8 cellular contexts compared by ENCODE assay signal in the genomic region with DNA sequence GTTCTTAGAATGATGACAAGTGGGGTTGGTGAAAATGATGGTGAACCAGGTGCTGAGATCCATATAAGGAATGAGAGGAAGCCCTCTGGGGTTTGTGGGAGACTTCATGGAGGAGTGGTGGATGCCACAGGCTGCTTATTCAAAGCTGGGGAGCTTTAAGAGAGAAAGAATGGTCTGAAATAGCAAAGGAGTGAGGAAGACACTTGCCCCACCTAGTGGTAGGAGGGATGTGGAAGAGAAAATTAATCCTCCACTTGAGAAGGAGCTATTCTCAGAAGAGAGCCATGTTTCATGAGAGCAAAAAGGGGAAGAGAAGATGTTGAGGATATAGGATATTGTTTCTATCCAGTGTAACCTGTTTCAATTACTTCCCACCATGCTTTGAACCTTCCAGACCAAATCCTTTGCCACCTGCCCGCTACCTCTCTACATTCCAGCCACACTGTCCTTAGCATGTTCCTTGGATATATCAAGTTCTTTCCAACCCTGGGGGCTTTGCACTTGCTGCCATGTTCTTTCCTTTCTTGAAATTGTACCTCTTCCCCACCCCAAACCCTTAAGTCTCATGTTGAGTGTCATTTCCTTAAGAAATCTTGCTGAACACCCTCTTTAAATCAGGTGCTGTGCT. TPM values are rescaled to one million over a fixed set of nuclear protein-coding genes. Genes with fewer than 3 reads are reported as not detected.
A peak's percentile ranks its signal among the peaks of the same experiment; 100 is the strongest.
DNase-seq lines count a peak whose midpoint lies in the region; ATAC-seq, FAIRE-seq and TF ChIP-seq lines count a peak whose summit lies in the region.

No MANE protein-coding gene starts in this region.

- H3K27me3 ChIP-seq in K562 (ENCODE audit: control insufficient read depth in 2 of 2, insufficient read depth in 2 of 2, low read length in 2 of 2) (no peaks in the 10 kb centered on the region; a peak in 2 of 5 replicates), right lobe of liver (no peaks in the 10 kb centered on the region)

- no peaks in the 10 kb centered on the region for H3K79me2 ChIP-seq in K562 (ENCODE audit: control insufficient read depth, insufficient read depth, low read length)

- no peaks in the 10 kb centered on the region for H4K20me1 ChIP-seq in K562 (replicated peaks; ENCODE audit: control insufficient read depth, insufficient read depth, low read length)

- in situ Hi-C loops in K562 (cut with MboI), result loop anchor here (10.0 kb wide), 2 partner anchors 514 to 704 kb away; partner anchors contain the start of gene NPL

- H3K27ac ChIP-seq in K562 (ENCODE audit: extremely low read depth, low read depth, low read length), result no peak overlapping the region
- H3K27ac ChIP-seq in right lobe of liver, result no peak overlapping the region

- FAIRE-seq in K562 (lab: Jason Lieb, UNC), result peak; percentile 89

- H3K4me1 ChIP-seq in K562 (replicated peaks in 1 of 2; ENCODE audit: control insufficient read depth in 2 of 2, insufficient read depth in 2 of 2, low read length in 2 of 2) (peaks cover under 1 to 5% of the 10 kb centered on the region in 2 experiments; a peak in 2 of 5 replicates), right lobe of liver (peaks cover 0 to 5% (median 1%) of the 10 kb centered on the region in 4 donors)

- WGBS in K562 (ENCODE audit: insufficient coverage, low coverage, missing lambda C conversion rate), result 0% methylated on average over 1 of the region's 1 CpG
- 100% methylated on average over 1 of the region's 1 CpG for WGBS in right lobe of liver (ENCODE audit: insufficient coverage, low coverage, low lambda C conversion rate, missing lambda C conversion rate)

- intact Hi-C loops in K562 (cut with micrococcal nuclease) (loop anchor here (1.0 kb wide), 1 partner anchor 602 kb away; no protein-coding TSS in a partner anchor), right lobe of liver (cut with DNase I) (loop anchor here in 1 of 2 donors (10.0 kb wide), 1 partner anchor 324 kb away; the partner anchor contains the start of gene TEDDM1)

- H3K9ac ChIP-seq in K562 (ENCODE audit: insufficient read depth in 1 of 2, low read depth in 2 of 2, low read length in 2 of 2), result no peak overlapping the region

- H3K9me1 ChIP-seq in K562 (ENCODE audit: control insufficient read depth, insufficient read depth, low read length), result no peaks in the 10 kb centered on the region

- H3K36me3 ChIP-seq in K562 (ENCODE audit: control insufficient read depth, insufficient read depth, low read length), result no peaks in the 10 kb centered on the region
- no peaks in the 10 kb centered on the region for H3K36me3 ChIP-seq in right lobe of liver

- no peak for TF ChIP-seq EP300 in K562 (IDR thresholded peaks at IDR 0.05; ENCODE audit: low read length)

- no peaks in the 10 kb centered on the region for H3K9me3 ChIP-seq in K562 (replicated peaks; ENCODE audit: control insufficient read depth, insufficient read depth, low read depth, low read length)
- no peaks in the 10 kb centered on the region for H3K9me3 ChIP-seq in right lobe of liver

- no peak for TF ChIP-seq POLR2A in K562 (conservative IDR thresholded peaks at IDR 0.05)
- TF ChIP-seq POLR2A in right lobe of liver (IDR thresholded peaks at IDR 0.05), result no peak

- no peak overlapping the region for H3K4me3 ChIP-seq in K562
- H3K4me3 ChIP-seq in right lobe of liver, result no peak overlapping the region

- DNase-seq in NCI-H146 (lab: John Stamatoyannopoulos, UW), result peak; percentile 4
- no peak for DNase-seq in NCI-H146 treated with DMSO at 0.1 percent for 48 hours (lab: John Stamatoyannopoulos, UW; ENCODE audit: unreplicated experiment)
- peak; percentile 11 for DNase-seq in HCEC 1CT
- DNase-seq in NCI-H526 (lab: John Stamatoyannopoulos, UW), result peak; percentile 50 to 87
- DNase-seq in K562 (ENCODE audit: extremely low read depth in 1 of 4, low spot score in 3 of 4), result peak; percentile 58 to 63 (median 61)
- DNase-seq in right lobe of liver, result no peak
- DNase-seq in NCI-H1048 (lab: John Stamatoyannopoulos, UW), result no peak

- H2AFZ ChIP-seq in K562 (ENCODE audit: low read depth, low read length), result no peak overlapping the region; the same call in 1 of the 2 replicates

- ATAC-seq in K562 (peak; percentile 64), right lobe of liver (peak in 3 of 4 donors; percentile 17 to 47 (median 46)), HG02623 (IDR thresholded peaks at IDR 0.05; ENCODE audit: unreplicated experiment) (no peak)

- CTCF ChIA-PET in K562 (lab: Yijun Ruan, JAX; ENCODE audit: low intra/inter-chr PET ratio), result interaction anchor here (0.8 to 1.4 kb wide), 3 partner anchors 316 to 701 kb away, joined by 3 to 5 read pairs (median 4); no protein-coding TSS in a partner anchor

- TF ChIP-seq CTCF in K562 (IDR thresholded peaks at IDR 0.05 in 2 of 3, conservative IDR thresholded peaks at IDR 0.05 in 1 of 3; ENCODE audit: insufficient read depth in 2 of 3, low read depth in 1 of 3, low read length in 3 of 3) (peak; percentile 65 to 84 (median 81)), right lobe of liver (IDR thresholded peaks at IDR 0.05) (peak; percentile 46 to 64 (median 60))

- TF ChIP-seq RAD21 in K562 (CRISPR knock-in tag; conservative IDR thresholded peaks at IDR 0.05 in 1 of 2, IDR thresholded peaks at IDR 0.05 in 1 of 2), result peak; percentile 48 to 81; a peak in 3 of 4 replicates

- POLR2A ChIA-PET in K562 (lab: Yijun Ruan, JAX), result interaction anchor here (0.6 to 1.5 kb wide), 5 partner anchors 12 to 701 kb away, joined by 3 to 5 read pairs (median 4); partner anchors contain the start of gene GLUL

- no peak overlapping the region for H3K4me2 ChIP-seq in K562 (ENCODE audit: insufficient read depth, low read length)

- no TSS peak for BruUV-seq in K562 (replicated peaks; lab: Mats Ljungman, UMichigan)

TF ChIP-seq in K562, 482 proteins besides CTCF, POLR2A, EP300 and RAD21:
- no peak for TF ChIP-seq ZFX (CRISPR knock-in tag; IDR thresholded peaks at IDR 0.05)
- TF ChIP-seq, protein P1, sequence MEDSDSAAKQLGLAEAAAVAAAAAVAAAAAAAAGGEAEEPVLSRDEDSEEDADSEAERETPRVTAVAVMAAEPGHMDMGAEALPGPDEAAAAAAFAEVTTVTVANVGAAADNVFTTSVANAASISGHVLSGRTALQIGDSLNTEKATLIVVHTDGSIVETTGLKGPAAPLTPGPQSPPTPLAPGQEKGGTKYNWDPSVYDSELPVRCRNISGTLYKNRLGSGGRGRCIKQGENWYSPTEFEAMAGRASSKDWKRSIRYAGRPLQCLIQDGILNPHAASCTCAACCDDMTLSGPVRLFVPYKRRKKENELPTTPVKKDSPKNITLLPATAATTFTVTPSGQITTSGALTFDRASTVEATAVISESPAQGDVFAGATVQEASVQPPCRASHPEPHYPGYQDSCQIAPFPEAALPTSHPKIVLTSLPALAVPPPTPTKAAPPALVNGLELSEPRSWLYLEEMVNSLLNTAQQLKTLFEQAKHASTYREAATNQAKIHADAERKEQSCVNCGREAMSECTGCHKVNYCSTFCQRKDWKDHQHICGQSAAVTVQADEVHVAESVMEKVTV (CRISPR knock-in tag; IDR thresholded peaks at IDR 0.05), result peak; percentile 18; the same call in 1 of the 2 replicates
- TF ChIP-seq SMC3 (conservative IDR thresholded peaks at IDR 0.05; ENCODE audit: insufficient read depth, low read depth, low read length), result peak; percentile 64
- no peak for TF ChIP-seq RBM34 (IDR thresholded peaks at IDR 0.05; ENCODE audit: borderline replicate concordance, insufficient read depth, low read length)
- TF ChIP-seq ZNF766 (CRISPR knock-in tag; conservative IDR thresholded peaks at IDR 0.05), result no peak
- 0 out of 2 replicates have a peak, but pooled peaks have one; percentile 39 for TF ChIP-seq KLF16 (IDR thresholded peaks at IDR 0.05)
- TF ChIP-seq SPI1 (IDR thresholded peaks at IDR 0.05; ENCODE audit: borderline replicate concordance, low read depth, low read length), result peak; percentile 68

RNA-seq across cellular contexts. Expression of gene ZNF648, which starts 19.6 kb away (rescaled TPM):
- total RNA-seq in K562 (2011; cell fraction: chromatin; rRNA removed; ENCODE audit: low replicate concordance), result not detected in 2 replicates
- total RNA-seq in K562 (2011; cell fraction: nucleolus; rRNA removed), result not detected in 2 replicates
- 0.07 TPM in 1 of 2 replicates, not detected in the other for total RNA-seq in K562 (2011; cell fraction: nucleoplasm; rRNA removed)
- 0.18 and 0.20 TPM in 2 replicates for total RNA-seq in K562 (2014; rRNA removed)
- total RNA-seq in K562 (2014; rRNA removed; fragmentation: Illumina TruSeq; extraction: Trizol), result 0.06 and 0.15 TPM in 2 replicates
- 0.11 and 0.34 TPM in 2 replicates for total RNA-seq in K562 (2015; rRNA removed; fragmentation: Illumina TruSeq; extraction: Trizol)
- 0.22 and 0.27 TPM in 2 replicates for total RNA-seq in K562 (2021)
- not detected in 2 replicates for polyA plus RNA-seq in K562 (2011; rRNA removed)
- not detected in 2 replicates for polyA plus RNA-seq in K562 (2011; cell fraction: cytosol; rRNA removed)
- polyA plus RNA-seq in K562 (2011; cell fraction: nucleus; rRNA removed), result not detected in 2 replicates
- 0.10 and 0.14 TPM in 2 replicates for polyA plus RNA-seq in K562 (2012)
- polyA plus RNA-seq in K562 (2014; fragmentation: Illumina TruSeq; extraction: Trizol), result 0.18 and 0.21 TPM in 2 replicates
- polyA plus RNA-seq in K562 (2014; fragmentation: Nextera tagmentation; extraction: Ambion mirVana), result under 1 TPM in 1 of 2 experiments, not detected in 1; 0.06 TPM
- 0.11 and 0.25 TPM in 2 replicates for polyA plus RNA-seq in K562 (2014; rRNA removed)
- not detected in 2 replicates for polyA minus RNA-seq in K562 (2011; rRNA and poly(A)+ RNA removed)
- not detected in 2 replicates for polyA minus RNA-seq in K562 (2011; cell fraction: cytosol; rRNA and poly(A)+ RNA removed)
- not detected in 2 replicates for polyA minus RNA-seq in K562 (2011; cell fraction: nucleus; rRNA and poly(A)+ RNA removed)
- total RNA-seq in right lobe of liver, result 1 to 10 TPM in 1 of 6 experiments, under 1 TPM in 5; 0.35 to 1.5 (median 0.57) TPM

Comparison
In these comparisons a context has a peak if more than half of its experiments do, and no peak if none do; other contexts are left out.
1. DNase-seq: peak in NCI-H146 (single experiment), HCEC 1CT (single experiment), NCI-H526 (2 of 2) and K562 (4 of 4); none in NCI-H146 treated with DMSO at 0.1 percent for 48 hours (single experiment), right lobe of liver (0 of 3) and NCI-H1048 (single experiment).